Comparison of ENCODE assay signal across 1 cellular context in genomic region chrX:154529206-154529612, GRCh38.
A peak's percentile ranks its signal among the peaks of the same experiment; 100 is the strongest.
TF ChIP-seq lines count a peak whose summit lies in the region.

No MANE protein-coding gene starts in this region.

TF ChIP-seq in K562, 482 proteins besides CTCF, POLR2A, EP300 and RAD21:
- TF ChIP-seq CEBPB (tag; IDR thresholded peaks at IDR 0.05) (peak; percentile 66), ZNF121 (CRISPR knock-in tag; conservative IDR thresholded peaks at IDR 0.05) (peak; percentile 75), RHOXF2B (CRISPR knock-in tag; conservative IDR thresholded peaks at IDR 0.05) (no peak), RBM15 (IDR thresholded peaks at IDR 0.05; ENCODE audit: insufficient read depth, low read length) (no peak), CEBPG (CRISPR knock-in tag; IDR thresholded peaks at IDR 0.05) (no peak), CEBPG (tag; conservative IDR thresholded peaks at IDR 0.05 in 1 of 2, IDR thresholded peaks at IDR 0.05 in 1 of 2) (0 out of 4 replicates have a peak, but pooled peaks of 1 of the 2 experiments have one; percentile 22)
